In the genomic region with DNA sequence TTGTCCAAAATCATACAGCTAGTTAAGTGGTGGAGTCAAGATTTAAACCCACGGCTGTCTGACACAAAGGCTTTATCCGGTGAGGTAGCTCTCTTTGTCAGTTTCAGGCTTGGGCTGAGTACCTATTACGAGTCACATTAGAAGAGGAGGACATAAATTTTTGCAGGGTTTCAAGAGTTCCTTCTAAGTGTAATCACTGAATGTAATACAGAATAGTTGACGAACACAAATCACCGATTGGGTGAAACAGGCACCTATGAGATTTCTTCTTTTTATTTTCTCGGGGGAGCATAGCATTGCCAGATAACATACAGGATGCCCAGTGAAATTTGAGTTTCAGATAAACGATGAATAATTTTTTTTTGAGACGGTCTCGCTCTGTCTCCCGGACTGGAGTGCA, we compare ENCODE assay signal across 8 cellular contexts. TPM values are rescaled to one million over a fixed set of nuclear protein-coding genes. Genes with fewer than 3 reads are reported as not detected.
DNase-seq lines count a peak whose midpoint lies in the region; ATAC-seq and TF ChIP-seq lines count a peak whose summit lies in the region.

No MANE protein-coding gene starts in this region.

- H3K4me3 ChIP-seq in kidney epithelial cell (ENCODE audit: low read depth, low read length) = peak overlapping the region; percentile 96
- peak overlapping the region; percentile 90 to 92 (median 92) for H3K4me3 ChIP-seq in transverse colon

- H3K4me1 Mint-ChIP-seq in activated T-cell treated with anti-CD3 and anti-CD28 coated beads, Interleukin-2, amount 50 U/mL, for 72 hours (ENCODE audit: low read depth) = peaks cover 31% of the 10 kb centered on the region

- no peak for ATAC-seq in activated T-cell treated with anti-CD3 and anti-CD28 coated beads, Interleukin-2, amount 50 U/mL, for 72 hours (replicated peaks in 1 of 2)
- no peak for ATAC-seq in activated naive CD4-positive, alpha-beta T cell treated with anti-CD3 and anti-CD28 coated beads, Interleukin-2, amount 50 U/mL, for 72 hours
- no peak for ATAC-seq in esophagus mucosa

- no peaks in the 10 kb centered on the region for H3K27me3 Mint-ChIP-seq in activated T-cell treated with anti-CD3 and anti-CD28 coated beads, Interleukin-2, amount 50 U/mL, for 72 hours (ENCODE audit: low read depth)

- H3K4me1 ChIP-seq in transverse colon = peaks cover 6 to 14% (median 10%) of the 10 kb centered on the region in 4 donors

- TF ChIP-seq POLR2A in transverse colon (IDR thresholded peaks at IDR 0.05) = no peak

- H3K4me3 Mint-ChIP-seq in activated T-cell treated with anti-CD3 and anti-CD28 coated beads, Interleukin-2, amount 50 U/mL, for 72 hours = peak overlapping the region; percentile 93 to 97

- intact Hi-C loops in transverse colon (cut with DNase I; ENCODE audit: low total_unique reads) = no loop called here

- no peak for TF ChIP-seq EP300 in transverse colon (IDR thresholded peaks at IDR 0.05; ENCODE audit: low read depth)

- WGBS in transverse colon (ENCODE audit: low coverage in 1 of 2), 2 donors = 22 to 43% methylated on average over 7 to 10 of the region's 10 CpGs

- H3K9me3 ChIP-seq in transverse colon = no peaks in the 10 kb centered on the region

- in situ Hi-C loops in transverse colon (cut with MboI; ENCODE audit: low pct_ligation_motif_present in 1 of 4, low pct_unique_long_range_greater_than_20kb in 1 of 4, low sequenced_read_pairs in 3 of 4) = no loop called here

- H3K27ac ChIP-seq in transverse colon = peak overlapping the region; percentile 88 to 90 (median 88)

- H3K36me3 ChIP-seq in kidney epithelial cell (ENCODE audit: control insufficient read depth, insufficient read depth, low read length) (no peaks in the 10 kb centered on the region), transverse colon (no peaks in the 10 kb centered on the region)

- no peaks in the 10 kb centered on the region for H3K9me3 Mint-ChIP-seq in activated T-cell treated with anti-CD3 and anti-CD28 coated beads, Interleukin-2, amount 50 U/mL, for 72 hours
- H3K9me3 Mint-ChIP-seq in activated naive CD4-positive, alpha-beta T cell treated with anti-CD3 and anti-CD28 coated beads, Interleukin-2, amount 50 U/mL, for 72 hours = no peaks in the 10 kb centered on the region

- H3K27ac Mint-ChIP-seq in activated T-cell treated with anti-CD3 and anti-CD28 coated beads, Interleukin-2, amount 50 U/mL, for 72 hours = peak overlapping the region; percentile 96
- H3K27ac Mint-ChIP-seq in activated naive CD4-positive, alpha-beta T cell treated with anti-CD3 and anti-CD28 coated beads, Interleukin-2, amount 50 U/mL, for 72 hours = peak overlapping the region; percentile 92 to 95

- no peaks in the 10 kb centered on the region for H3K27me3 ChIP-seq in kidney epithelial cell (ENCODE audit: control insufficient read depth, insufficient read depth, low read length)
- H3K27me3 ChIP-seq in transverse colon = no peaks in the 10 kb centered on the region

- TF ChIP-seq CTCF in kidney epithelial cell (IDR thresholded peaks at IDR 0.05; ENCODE audit: insufficient read depth, low read length, poor library complexity, severe bottlenecking) (no peak), transverse colon (IDR thresholded peaks at IDR 0.05) (no peak)

- no peak for DNase-seq in activated T-cell treated with anti-CD3 and anti-CD28 coated beads, Interleukin-2, amount 50 U/mL, for 72 hours
- no peak for DNase-seq in activated T-cell treated with anti-CD3 and anti-CD28 coated beads, Interleukin-2, amount 50 U/mL, for 1 hour
- DNase-seq in activated naive CD4-positive, alpha-beta T cell treated with anti-CD3 and anti-CD28 coated beads, Interleukin-2, amount 50 U/mL, for 72 hours (ENCODE audit: low spot score in 2 of 2) = no peak
- DNase-seq in kidney epithelial cell (ENCODE audit: low read depth) (no peak), transverse colon (no peak), globus pallidus (ENCODE audit: low spot score) (no peak), MV-4-11 (lab: John Stamatoyannopoulos, UW) (no peak)

- H3K36me3 Mint-ChIP-seq in activated T-cell treated with anti-CD3 and anti-CD28 coated beads, Interleukin-2, amount 50 U/mL, for 72 hours (ENCODE audit: insufficient read depth in 2 of 2) = peaks cover 8 to 16% of the 10 kb centered on the region in 2 donors
- H3K36me3 Mint-ChIP-seq in activated naive CD4-positive, alpha-beta T cell treated with anti-CD3 and anti-CD28 coated beads, Interleukin-2, amount 50 U/mL, for 72 hours = peaks cover 7 to 10% of the 10 kb centered on the region in 2 donors

RNA-seq across cellular contexts. Expression of a gene that starts 0.8 kb away (rescaled TPM):
- total RNA-seq in activated T-cell treated with anti-CD3 and anti-CD28 coated beads, Interleukin-2, amount 50 U/mL, for 72 hours = 100 to 1,000 TPM; 168 to 205 TPM
- total RNA-seq in activated naive CD4-positive, alpha-beta T cell treated with anti-CD3 and anti-CD28 coated beads, Interleukin-2, amount 50 U/mL, for 72 hours = 100 to 1,000 TPM; 185 to 189 TPM
- total RNA-seq in kidney epithelial cell (152 and 178 TPM in 2 replicates), transverse colon (100 to 1,000 TPM in 1 of 4 donors, 10 to 100 TPM in 3; 41.9 to 111 (median 79.5) TPM), esophagus mucosa (126 TPM)

RNA-seq across cellular contexts. Expression of a gene that starts 26.7 kb away (rescaled TPM):
- 10 to 100 TPM; 39.9 to 40.3 TPM for total RNA-seq in activated T-cell treated with anti-CD3 and anti-CD28 coated beads, Interleukin-2, amount 50 U/mL, for 72 hours
- 10 to 100 TPM; 28.0 to 29.0 TPM for total RNA-seq in activated naive CD4-positive, alpha-beta T cell treated with anti-CD3 and anti-CD28 coated beads, Interleukin-2, amount 50 U/mL, for 72 hours
- total RNA-seq in kidney epithelial cell (27.9 and 35.3 TPM in 2 replicates), transverse colon (10 to 100 TPM; 24.5 to 41.9 (median 31.5) TPM), esophagus mucosa (12.6 TPM)

RNA-seq across cellular contexts. Expression of a gene that starts 57.0 kb away (rescaled TPM):
- total RNA-seq in activated T-cell treated with anti-CD3 and anti-CD28 coated beads, Interleukin-2, amount 50 U/mL, for 72 hours = 10 to 100 TPM; 77.5 to 80.3 TPM
- total RNA-seq in activated naive CD4-positive, alpha-beta T cell treated with anti-CD3 and anti-CD28 coated beads, Interleukin-2, amount 50 U/mL, for 72 hours = 100 to 1,000 TPM in 1 of 2 donors, 10 to 100 TPM in 1; 88.0 to 137 TPM
- 59.7 and 63.6 TPM in 2 replicates for total RNA-seq in kidney epithelial cell
- total RNA-seq in transverse colon = 10 to 100 TPM; 46.7 to 78.2 (median 59.4) TPM
- total RNA-seq in esophagus mucosa = 28.2 TPM
